Comparison of ENCODE assay signal across 8 cellular contexts in genomic region chr15:60479711-60480110, GRCh38. TPM values are rescaled to one million over a fixed set of nuclear protein-coding genes. Genes with fewer than 3 reads are reported as not detected.
DNase-seq lines count a peak whose midpoint lies in the region; ATAC-seq, FAIRE-seq and TF ChIP-seq lines count a peak whose summit lies in the region.

No MANE protein-coding gene starts in this region.

- intact Hi-C loops in IMR-90 (cut with micrococcal nuclease) (loop anchor here (10.0 kb wide), 1 partner anchor 795 kb away; the partner anchor contains the start of gene BNIP2), K562 (cut with micrococcal nuclease) (loop anchor here (2.0 kb wide), 2 partner anchors 83 to 791 kb away; partner anchors contain the start of genes ANXA2 and BNIP2), mucosa of descending colon (cut with DNase I, micrococcal nuclease) (no loop called here)

- no peak overlapping the region for H2BK120ac ChIP-seq in IMR-90 (ENCODE audit: low read depth, low read length)

- no peak overlapping the region for H4K91ac ChIP-seq in IMR-90 (ENCODE audit: insufficient read depth, low read depth, low read length)

- TF ChIP-seq POLR2A in IMR-90 (IDR thresholded peaks at IDR 0.05; ENCODE audit: low read depth, low read length) (no peak), K562 (conservative IDR thresholded peaks at IDR 0.05) (no peak)

- H3K4ac ChIP-seq in IMR-90 (ENCODE audit: low read depth, low read length) = no peak overlapping the region

- H4K5ac ChIP-seq in IMR-90 (ENCODE audit: low read depth, low read length) = peak overlapping the region; percentile 64; the same call in 1 of the 2 replicates

- H2BK20ac ChIP-seq in IMR-90 (ENCODE audit: low read depth, low read length) = no peak overlapping the region

- no peak overlapping the region for H3K23ac ChIP-seq in IMR-90 (ENCODE audit: low read depth, low read length)

- DNase-seq in BJ (ENCODE audit: low read depth) (no peak), IMR-90 (no peak), K562 (ENCODE audit: extremely low read depth in 1 of 4, low spot score in 3 of 4) (peak in 2 of 4 experiments; percentile 14 to 15), mucosa of descending colon (peak in 1 of 3 donors; percentile 39), ACHN (no peak)
- DNase-seq in activated CD8-positive, alpha-beta memory T cell treated with anti-CD3 and anti-CD28 coated beads, Interleukin-2, amount 50 U/mL, for 48 hours = no peak

- H2BK15ac ChIP-seq in IMR-90 (ENCODE audit: low read depth, low read length) = no peak overlapping the region

- TF ChIP-seq RAD21 in IMR-90 (IDR thresholded peaks at IDR 0.05; ENCODE audit: low read length) (no peak), K562 (CRISPR knock-in tag; conservative IDR thresholded peaks at IDR 0.05 in 1 of 2, IDR thresholded peaks at IDR 0.05 in 1 of 2) (no peak)

- peak; percentile 26 for FAIRE-seq in K562 (lab: Jason Lieb, UNC)

- H2AK5ac ChIP-seq in IMR-90 (ENCODE audit: low read depth, low read length) = peak overlapping the region; percentile 11; the same call in 1 of the 2 replicates

- H3K27ac ChIP-seq in IMR-90 (ENCODE audit: insufficient read depth, low read length) = no peak overlapping the region
- H3K27ac ChIP-seq in K562 (ENCODE audit: extremely low read depth, low read depth, low read length) = peak overlapping the region; percentile 95

- peak overlapping the region; percentile 81; the same call in 1 of the 2 replicates for H3K4me3 ChIP-seq in BJ (ENCODE audit: low read depth, low read length)
- H3K4me3 ChIP-seq in IMR-90 (ENCODE audit: insufficient read depth, low read depth, low read length) = no peak overlapping the region; the same call in 1 of the 2 replicates
- peak overlapping the region; percentile 80 for H3K4me3 ChIP-seq in K562
- no peak overlapping the region for H3K4me3 ChIP-seq in mucosa of descending colon

- H2BK5ac ChIP-seq in IMR-90 (ENCODE audit: low read depth, low read length, poor library complexity, severe bottlenecking) = no peak overlapping the region

- peaks cover 11 to 13% of the 10 kb centered on the region in 2 experiments for H3K79me1 ChIP-seq in IMR-90 (ENCODE audit: low read depth in 1 of 2, low read length in 2 of 2)

- H3K36me3 ChIP-seq in BJ (ENCODE audit: control insufficient read depth, insufficient read depth, low read length) (no peaks in the 10 kb centered on the region), IMR-90 (ENCODE audit: control insufficient read depth, insufficient read depth, low read length) (no peaks in the 10 kb centered on the region), K562 (ENCODE audit: control insufficient read depth, insufficient read depth, low read length) (peaks cover 22% of the 10 kb centered on the region), mucosa of descending colon (ENCODE audit: low read depth) (no peaks in the 10 kb centered on the region)

- H3K79me2 ChIP-seq in K562 (ENCODE audit: control insufficient read depth, insufficient read depth, low read length) = peaks cover 51% of the 10 kb centered on the region

- H3K9me3 ChIP-seq in IMR-90 (ENCODE audit: control insufficient read depth, insufficient read depth, low read length) = no peaks in the 10 kb centered on the region
- H3K9me3 ChIP-seq in K562 (replicated peaks; ENCODE audit: control insufficient read depth, insufficient read depth, low read depth, low read length) = no peaks in the 10 kb centered on the region
- H3K9me3 ChIP-seq in mucosa of descending colon = no peaks in the 10 kb centered on the region

- peaks cover 3% of the 10 kb centered on the region for H3K4me1 ChIP-seq in IMR-90 (ENCODE audit: control insufficient read depth, insufficient read depth, low read length)
- H3K4me1 ChIP-seq in K562 (replicated peaks in 1 of 2; ENCODE audit: control insufficient read depth in 2 of 2, insufficient read depth in 2 of 2, low read length in 2 of 2) = peaks cover 0 to 11% of the 10 kb centered on the region in 2 experiments; a peak in 2 of 5 replicates
- peaks cover 11% of the 10 kb centered on the region for H3K4me1 ChIP-seq in mucosa of descending colon (ENCODE audit: low read depth)

- no peak overlapping the region for H2AK9ac ChIP-seq in IMR-90 (replicated peaks; ENCODE audit: low read depth, low read length, poor library complexity)

- no peak for TF ChIP-seq EP300 in K562 (IDR thresholded peaks at IDR 0.05; ENCODE audit: low read length)

- POLR2A ChIA-PET in BJ (lab: Charles Lee) = no interaction called here
- POLR2A ChIA-PET in IMR-90 (lab: Charles Lee; ENCODE audit: unreplicated experiment) = no interaction called here
- POLR2A ChIA-PET in K562 (lab: Yijun Ruan, JAX) = interaction anchor here (0.9 to 2.1 kb wide), 3 partner anchors 10 to 50 kb away, joined by 3 to 6 read pairs (median 3); no protein-coding TSS in a partner anchor

- no peaks in the 10 kb centered on the region; the same call in 1 of the 2 replicates for H3K9me1 ChIP-seq in IMR-90 (ENCODE audit: insufficient read depth, low read length)
- H3K9me1 ChIP-seq in K562 (ENCODE audit: control insufficient read depth, insufficient read depth, low read length) = no peaks in the 10 kb centered on the region

- no peak overlapping the region for H3K14ac ChIP-seq in IMR-90 (replicated peaks; ENCODE audit: low read depth, low read length)

- H3K9ac ChIP-seq in IMR-90 (ENCODE audit: low read depth, low read length) = no peak overlapping the region; the same call in 1 of the 2 replicates
- H3K9ac ChIP-seq in K562 (ENCODE audit: insufficient read depth in 1 of 2, low read depth in 2 of 2, low read length in 2 of 2) = peak overlapping the region in 1 of 2 experiments; percentile 97; a peak in 2 of 4 replicates

- in situ Hi-C loops in IMR-90 (cut with MboI; ENCODE audit: low sequenced_read_pairs) = no loop called here
- in situ Hi-C loops in K562 (cut with MboI) = no loop called here
- in situ Hi-C loops in ACHN (cut with HindIII; ENCODE audit: low pct_ligation_motif_present, low pct_unique_long_range_greater_than_20kb, low sequenced_read_pairs) = no loop called here

- peak overlapping the region; percentile 61; the same call in 1 of the 2 replicates for H3K4me2 ChIP-seq in IMR-90 (ENCODE audit: low read depth, low read length)
- peak overlapping the region; percentile 97 for H3K4me2 ChIP-seq in K562 (ENCODE audit: insufficient read depth, low read length)

- CTCF ChIA-PET in BJ (lab: Yijun Ruan, JAX) (interaction anchor here (0.5 kb wide), 1 partner anchor 469 kb away, joined by 3 read pairs; no protein-coding TSS in a partner anchor), IMR-90 (lab: Yijun Ruan, JAX) (interaction anchor here (1.0 kb wide), 1 partner anchor 41 kb away, joined by 3 read pairs; no protein-coding TSS in a partner anchor), K562 (lab: Yijun Ruan, JAX; ENCODE audit: low intra/inter-chr PET ratio) (no interaction called here)

- no peak overlapping the region for H3K18ac ChIP-seq in IMR-90 (ENCODE audit: low read depth, low read length)

- H3K27me3 ChIP-seq in BJ (ENCODE audit: control insufficient read depth, insufficient read depth, low read length) (no peaks in the 10 kb centered on the region), IMR-90 (ENCODE audit: control insufficient read depth, insufficient read depth, low read length) (no peaks in the 10 kb centered on the region), K562 (ENCODE audit: control insufficient read depth in 2 of 2, insufficient read depth in 2 of 2, low read length in 2 of 2) (no peaks in the 10 kb centered on the region)

- no CpG with 5 or more reads among the region's 5 CpGs for whole genome bisulfite sequencing in IMR-90 (ENCODE audit: extremely low coverage in 2 of 2, insufficient read length in 1 of 2), 2 experiments
- WGBS in K562 (ENCODE audit: insufficient coverage, low coverage, missing lambda C conversion rate) = 31% methylated on average over 5 of the region's 5 CpGs

- no peaks in the 10 kb centered on the region for H4K20me1 ChIP-seq in IMR-90 (ENCODE audit: insufficient read depth, low read length)
- no peaks in the 10 kb centered on the region for H4K20me1 ChIP-seq in K562 (replicated peaks; ENCODE audit: control insufficient read depth, insufficient read depth, low read length)

- BruUV-seq in IMR-90 (replicated peaks; lab: Mats Ljungman, UMichigan) = no TSS peak
- BruUV-seq in K562 (replicated peaks; lab: Mats Ljungman, UMichigan) = no TSS peak

- dilution Hi-C loops in IMR-90 (cut with HindIII; ENCODE audit: low sequenced_read_pairs, unreplicated experiment) = no loop called here

- TF ChIP-seq CTCF in BJ (IDR thresholded peaks at IDR 0.05; ENCODE audit: insufficient read depth, low read depth, low read length) = no peak
- TF ChIP-seq CTCF in IMR-90 (conservative IDR thresholded peaks at IDR 0.05; ENCODE audit: low read depth, low read length) = no peak
- no peak for TF ChIP-seq CTCF in K562 (IDR thresholded peaks at IDR 0.05 in 2 of 3, conservative IDR thresholded peaks at IDR 0.05 in 1 of 3; ENCODE audit: insufficient read depth in 2 of 3, low read depth in 1 of 3, low read length in 3 of 3)
- TF ChIP-seq CTCF in mucosa of descending colon (IDR thresholded peaks at IDR 0.05) = no peak

- no peak overlapping the region for H3K56ac ChIP-seq in IMR-90 (ENCODE audit: extremely low read depth, insufficient read depth, low read length)

- peak overlapping the region; percentile 89 to 92 for H4K8ac ChIP-seq in IMR-90 (ENCODE audit: low read depth in 2 of 2, low read length in 2 of 2)

- ATAC-seq in IMR-90 (ENCODE audit: low read depth) = no peak
- peak; percentile 6; the same call in 2 of the 3 replicates for ATAC-seq in K562
- ATAC-seq in mucosa of descending colon = peak; percentile 14
- no peak for ATAC-seq in HG02678 (IDR thresholded peaks at IDR 0.05; ENCODE audit: unreplicated experiment)
- ATAC-seq in HG02852 (IDR thresholded peaks at IDR 0.05; ENCODE audit: unreplicated experiment) = no peak

- H2AFZ ChIP-seq in IMR-90 (replicated peaks; ENCODE audit: low read length, poor library complexity) = no peak overlapping the region
- H2AFZ ChIP-seq in K562 (ENCODE audit: low read depth, low read length) = peak overlapping the region; percentile 98

RNA-seq across cellular contexts. Expression of gene ICE2, which starts 0.8 kb away (rescaled TPM):
- polyA plus RNA-seq in BJ (2011; rRNA removed) (19.4 and 29.4 TPM in 2 replicates), IMR-90 (2012; rRNA removed) (11.3 and 14.7 TPM in 2 replicates), K562 (2011; rRNA removed) (78.9 and 87.9 TPM in 2 replicates), K562 (2014; fragmentation: Illumina TruSeq; extraction: Trizol) (58.7 and 62.6 TPM in 2 replicates), K562 (2014; fragmentation: Nextera tagmentation; extraction: Ambion mirVana) (10 to 100 TPM; 21.8 to 31.7 TPM), K562 (2014; rRNA removed) (37.9 and 42.0 TPM in 2 replicates)
- polyA minus RNA-seq in BJ (2011; rRNA and poly(A)+ RNA removed) = 17.1 and 19.1 TPM in 2 replicates
- total RNA-seq in IMR-90 (2012; rRNA removed) (21.1 and 22.8 TPM in 2 replicates), K562 (2014; rRNA removed) (26.6 and 31.0 TPM in 2 replicates), K562 (2014; rRNA removed; fragmentation: Illumina TruSeq; extraction: Trizol) (58.1 and 67.9 TPM in 2 replicates), K562 (2015; rRNA removed; fragmentation: Illumina TruSeq; extraction: Trizol) (51.4 and 59.4 TPM in 2 replicates), K562 (2021) (63.7 and 69.7 TPM in 2 replicates), mucosa of descending colon (10 to 100 TPM; 31.5 to 47.5 (median 36.3) TPM)
- 2.0 and 3.0 TPM in 2 replicates for polyA plus RNA-seq in IMR-90 (2012; cell fraction: cytosol; rRNA removed)
- polyA plus RNA-seq in IMR-90 (2012; cell fraction: nucleus; rRNA removed; ENCODE audit: low replicate concordance) = 3.6 and 24.3 TPM in 2 replicates
- total RNA-seq in K562 (2011; cell fraction: chromatin; rRNA removed; ENCODE audit: low replicate concordance) = 69.6 and 202 TPM in 2 replicates
- total RNA-seq in K562 (2011; cell fraction: nucleolus; rRNA removed) = 35.4 and 55.4 TPM in 2 replicates
- 87.3 and 162 TPM in 2 replicates for total RNA-seq in K562 (2011; cell fraction: nucleoplasm; rRNA removed)
- polyA plus RNA-seq in K562 (2011; cell fraction: cytosol; rRNA removed) = 32.6 and 41.3 TPM in 2 replicates
- polyA plus RNA-seq in K562 (2011; cell fraction: nucleus; rRNA removed) = 68.8 and 81.9 TPM in 2 replicates
- polyA plus RNA-seq in K562 (2012) = 36.8 and 38.4 TPM in 2 replicates
- 88.3 and 107 TPM in 2 replicates for polyA minus RNA-seq in K562 (2011; rRNA and poly(A)+ RNA removed)
- 41.0 and 42.8 TPM in 2 replicates for polyA minus RNA-seq in K562 (2011; cell fraction: cytosol; rRNA and poly(A)+ RNA removed)
- 73.4 and 123 TPM in 2 replicates for polyA minus RNA-seq in K562 (2011; cell fraction: nucleus; rRNA and poly(A)+ RNA removed)

Comparison
In these comparisons a context has a peak if more than half of its experiments do, and no peak if none do; other contexts are left out.
1. H3K4me3 ChIP-seq: peak in BJ (single experiment) and K562 (single experiment); none in IMR-90 (single experiment) and mucosa of descending colon (single experiment).
2. ATAC-seq: peak in K562 (single experiment) and mucosa of descending colon (single experiment); none in IMR-90 (single experiment), HG02678 (single experiment) and HG02852 (single experiment).
3. intact Hi-C loops: an anchor here in IMR-90 (10.0 kb wide) and K562 (2.0 kb wide); none called in mucosa of descending colon.